13 cellular contexts compared by ENCODE assay signal in genomic region chr2:6881036-6881435, GRCh38. TPM values are rescaled to one million over a fixed set of nuclear protein-coding genes. Genes with fewer than 3 reads are reported as not detected.
DNase-seq lines count a peak whose midpoint lies in the region; ATAC-seq lines count a peak whose summit lies in the region.
"Had no signal": no experiment of that assay in that cellular context is flagged by ENCODE, and none has a peak within 500 bp of the region (broad histone marks: within the 10 kb centered on the region; RNA-seq: fewer than 3 reads in every experiment).

No MANE protein-coding gene starts in this region.

- intact Hi-C loops in activated T-helper 2 cell treated with anti-CD3 and anti-CD28 coated beads, Interferon-gamma antibody, Interleukin-2, Interleukin-4, amounts not matched to agents 10 μg/mL and 5 μg/mL and 100 μg/mL, durations not matched to agents 14 hours and 24 hours and 36 hours (cut with micrococcal nuclease), result loop anchor here (2.0 kb wide), 1 partner anchor 28 kb away; no protein-coding TSS in a partner anchor

- H3K9me3 Mint-ChIP-seq in activated naive CD4-positive, alpha-beta T cell treated with anti-CD3 and anti-CD28 coated beads, Interleukin-2, amount 50 U/mL, for 24 hours, result no peaks in the 10 kb centered on the region
- H3K9me3 Mint-ChIP-seq in activated T-helper 2 cell treated with anti-CD3 and anti-CD28 coated beads, Interferon-gamma antibody, Interleukin-2, Interleukin-4, amounts not matched to agents 10 μg/mL and 5 μg/mL and 100 μg/mL, durations not matched to agents 14 hours and 24 hours and 36 hours, result no peaks in the 10 kb centered on the region
- H3K9me3 Mint-ChIP-seq in stimulated activated naive CD8-positive, alpha-beta T cell treated with anti-CD3 and anti-CD28 coated beads, Interleukin-15, amount 100 ng/mL, for 72 hours, result no peaks in the 10 kb centered on the region
- H3K9me3 Mint-ChIP-seq: stimulated activated effector memory CD8-positive, alpha-beta T cell treated with anti-CD3 and anti-CD28 coated beads, Interleukin-12 subunit alpha, Interleukin-12 subunit beta, amount 100 ng/mL, for 72 hours had no signal

- peaks cover 77% of the 10 kb centered on the region for H3K4me1 Mint-ChIP-seq in activated naive CD4-positive, alpha-beta T cell treated with anti-CD3 and anti-CD28 coated beads, Interleukin-2, amount 50 U/mL, for 24 hours
- peaks cover 59% of the 10 kb centered on the region for H3K4me1 Mint-ChIP-seq in activated T-helper 2 cell treated with anti-CD3 and anti-CD28 coated beads, Interferon-gamma antibody, Interleukin-2, Interleukin-4, amounts not matched to agents 10 μg/mL and 5 μg/mL and 100 μg/mL, durations not matched to agents 14 hours and 24 hours and 36 hours (ENCODE audit: low read depth)
- H3K4me1 Mint-ChIP-seq in stimulated activated naive CD8-positive, alpha-beta T cell treated with anti-CD3 and anti-CD28 coated beads, Interleukin-15, amount 100 ng/mL, for 72 hours, result peaks cover 48% of the 10 kb centered on the region

- H3K27ac Mint-ChIP-seq in activated naive CD4-positive, alpha-beta T cell treated with anti-CD3 and anti-CD28 coated beads, Interleukin-2, amount 50 U/mL, for 24 hours, result peak overlapping the region; percentile 76
- H3K27ac Mint-ChIP-seq in activated T-helper 2 cell treated with anti-CD3 and anti-CD28 coated beads, Interferon-gamma antibody, Interleukin-2, Interleukin-4, amounts not matched to agents 10 μg/mL and 5 μg/mL and 100 μg/mL, durations not matched to agents 14 hours and 24 hours and 36 hours, result peak overlapping the region; percentile 76
- H3K27ac Mint-ChIP-seq in stimulated activated naive CD8-positive, alpha-beta T cell treated with anti-CD3 and anti-CD28 coated beads, Interleukin-15, amount 100 ng/mL, for 72 hours, result peak overlapping the region; percentile 1 to 67

- ATAC-seq in stimulated activated naive CD8-positive, alpha-beta T cell treated with anti-CD3 and anti-CD28 coated beads, Interleukin-15, amount 100 ng/mL, for 72 hours, result peak; percentile 31

- no peaks in the 10 kb centered on the region for H3K27me3 Mint-ChIP-seq in activated naive CD4-positive, alpha-beta T cell treated with anti-CD3 and anti-CD28 coated beads, Interleukin-2, amount 50 U/mL, for 24 hours
- no peaks in the 10 kb centered on the region for H3K27me3 Mint-ChIP-seq in activated T-helper 2 cell treated with anti-CD3 and anti-CD28 coated beads, Interferon-gamma antibody, Interleukin-2, Interleukin-4, amounts not matched to agents 10 μg/mL and 5 μg/mL and 100 μg/mL, durations not matched to agents 14 hours and 24 hours and 36 hours (ENCODE audit: low read depth)
- H3K27me3 Mint-ChIP-seq in stimulated activated naive CD8-positive, alpha-beta T cell treated with anti-CD3 and anti-CD28 coated beads, Interleukin-15, amount 100 ng/mL, for 72 hours, result no peaks in the 10 kb centered on the region

- peaks cover 14% of the 10 kb centered on the region for H3K36me3 Mint-ChIP-seq in activated naive CD4-positive, alpha-beta T cell treated with anti-CD3 and anti-CD28 coated beads, Interleukin-2, amount 50 U/mL, for 24 hours
- peaks cover 40% of the 10 kb centered on the region for H3K36me3 Mint-ChIP-seq in activated T-helper 2 cell treated with anti-CD3 and anti-CD28 coated beads, Interferon-gamma antibody, Interleukin-2, Interleukin-4, amounts not matched to agents 10 μg/mL and 5 μg/mL and 100 μg/mL, durations not matched to agents 14 hours and 24 hours and 36 hours (ENCODE audit: low read depth)
- H3K36me3 Mint-ChIP-seq: stimulated activated effector memory CD8-positive, alpha-beta T cell treated with anti-CD3 and anti-CD28 coated beads, Interleukin-12 subunit alpha, Interleukin-12 subunit beta, amount 100 ng/mL, for 72 hours had no signal

- H3K4me3 Mint-ChIP-seq in activated naive CD4-positive, alpha-beta T cell treated with anti-CD3 and anti-CD28 coated beads, Interleukin-2, amount 50 U/mL, for 24 hours, result peak overlapping the region; percentile 80
- H3K4me3 Mint-ChIP-seq in activated T-helper 2 cell treated with anti-CD3 and anti-CD28 coated beads, Interferon-gamma antibody, Interleukin-2, Interleukin-4, amounts not matched to agents 10 μg/mL and 5 μg/mL and 100 μg/mL, durations not matched to agents 14 hours and 24 hours and 36 hours (ENCODE audit: low read depth), result peak overlapping the region; percentile 72
- H3K4me3 Mint-ChIP-seq in stimulated activated naive CD8-positive, alpha-beta T cell treated with anti-CD3 and anti-CD28 coated beads, Interleukin-15, amount 100 ng/mL, for 72 hours, result peak overlapping the region; percentile 4 to 79

- DNase-seq in activated naive CD4-positive, alpha-beta T cell treated with Interleukin-2 at 50 U/mL for 16 hours, result no peak
- DNase-seq in NCI-H1105 treated with DMSO at 0.1 percent for 48 hours (lab: John Stamatoyannopoulos, UW) (peak; percentile 73), NCI-H526 treated with DMSO at 0.1 percent for 48 hours (lab: John Stamatoyannopoulos, UW) (no peak), NCI-H1048 (lab: John Stamatoyannopoulos, UW) (no peak)
- no peak for DNase-seq in activated T-helper 2 cell treated with anti-CD3 and anti-CD28 coated beads, Interferon-gamma antibody, Interleukin-2, Interleukin-4, amounts not matched to agents 10 μg/mL and 5 μg/mL and 100 μg/mL, durations not matched to agents 14 hours and 24 hours and 36 hours (ENCODE audit: low spot score)
- no peak for DNase-seq in stimulated activated naive CD8-positive, alpha-beta T cell treated with anti-CD3 and anti-CD28 coated beads, Interleukin-15, amount 100 ng/mL, for 72 hours
- DNase-seq: activated CD8-positive, alpha-beta memory T cell treated with anti-CD3 and anti-CD28 coated beads, Interleukin-2, amount 50 U/mL, for 4 hours; DMS53; hippocampal formation; MM.1S; NCI-H226 had no signal

RNA-seq across cellular contexts. Expression of gene RSAD2, which starts 3.5 kb away (rescaled TPM):
- total RNA-seq in activated T-helper 2 cell treated with anti-CD3 and anti-CD28 coated beads, Interferon-gamma antibody, Interleukin-2, Interleukin-4, amounts not matched to agents 10 μg/mL and 5 μg/mL and 100 μg/mL, durations not matched to agents 14 hours and 24 hours and 36 hours, result 2.0 and 2.2 TPM in 2 replicates

RNA-seq across cellular contexts. Expression of gene CMPK2, which starts 15.3 kb away (rescaled TPM):
- 2.8 and 2.9 TPM in 2 replicates for total RNA-seq in activated T-helper 2 cell treated with anti-CD3 and anti-CD28 coated beads, Interferon-gamma antibody, Interleukin-2, Interleukin-4, amounts not matched to agents 10 μg/mL and 5 μg/mL and 100 μg/mL, durations not matched to agents 14 hours and 24 hours and 36 hours

RNA-seq across cellular contexts. Expression of gene RNF144A, which starts 36.2 kb away (rescaled TPM):
- total RNA-seq in activated T-helper 2 cell treated with anti-CD3 and anti-CD28 coated beads, Interferon-gamma antibody, Interleukin-2, Interleukin-4, amounts not matched to agents 10 μg/mL and 5 μg/mL and 100 μg/mL, durations not matched to agents 14 hours and 24 hours and 36 hours, result 19.9 and 20.0 TPM in 2 replicates
